In genomic region chr13:28678809-28679208, GRCh38 we compare ENCODE assay signal across 18 cellular contexts. TPM values are rescaled to one million over a fixed set of nuclear protein-coding genes. Genes with fewer than 3 reads are reported as not detected.
A peak's percentile ranks its signal among the peaks of the same experiment; 100 is the strongest.
DNase-seq lines count a peak whose midpoint lies in the region; TF ChIP-seq lines count a peak whose summit lies in the region.
"Had no signal": no experiment of that assay in that cellular context is flagged by ENCODE, and none has a peak within 500 bp of the region (broad histone marks: within the 10 kb centered on the region; RNA-seq: fewer than 3 reads in every experiment).

No MANE protein-coding gene starts in this region.

- no peaks in the 10 kb centered on the region for H3K9me3 ChIP-seq in PC-9 (ENCODE audit: insufficient read depth, low read depth)
- H3K9me3 ChIP-seq: BLaER1, Peyer's patch had no signal

- CTCF ChIA-PET in PC-9 (lab: Charles Lee), result no interaction called here

- intact Hi-C loops in PC-9 (cut with micrococcal nuclease; ENCODE audit: unreplicated experiment), result loop anchor here (1.0 kb wide), 1 partner anchor 117 kb away; no protein-coding TSS in a partner anchor

- no TSS peak for BruUV-seq in PC-9 (replicated peaks; lab: Mats Ljungman, UMichigan)

- H3K27me3 ChIP-seq in PC-9 (ENCODE audit: insufficient read depth, low read depth), result no peaks in the 10 kb centered on the region
- H3K27me3 ChIP-seq: BLaER1, Peyer's patch had no signal

- H4K20me1 ChIP-seq in PC-9 (ENCODE audit: insufficient read depth), result no peaks in the 10 kb centered on the region

- H2AFZ ChIP-seq in PC-9, result no peak overlapping the region

- H3F3A ChIP-seq in PC-9 (ENCODE audit: insufficient read depth, low read depth), result peaks cover 13% of the 10 kb centered on the region

- TF ChIP-seq CTCF in AG09309 (IDR thresholded peaks at IDR 0.05; ENCODE audit: control insufficient read depth, insufficient read depth, low read depth, low read length, missing control alignments) (peak; percentile 21), GM12865 (IDR thresholded peaks at IDR 0.05; ENCODE audit: insufficient read depth, low read depth, low read length, missing control alignments) (peak; percentile 10), fibroblast of mammary gland (conservative IDR thresholded peaks at IDR 0.05; ENCODE audit: control insufficient read depth, insufficient read depth, low read depth, low read length) (peak; percentile 23), PC-9 (conservative IDR thresholded peaks at IDR 0.05) (no peak)

- H3K27ac ChIP-seq in PC-9, result no peak overlapping the region
- H3K27ac ChIP-seq: BLaER1, Peyer's patch had no signal

- H3K9me2 ChIP-seq in PC-9 (ENCODE audit: insufficient read depth), result no peaks in the 10 kb centered on the region

- H3K4me3 ChIP-seq in AG09309 (ENCODE audit: control insufficient read depth, low read depth, low read length), result no peak overlapping the region
- H3K4me3 ChIP-seq in GM12865 (ENCODE audit: low read depth, low read length), result no peak overlapping the region
- no peak overlapping the region for H3K4me3 ChIP-seq in fibroblast of mammary gland (ENCODE audit: control insufficient read depth, low read depth, low read length)
- H3K4me3 ChIP-seq in PC-9, result no peak overlapping the region
- H3K4me3 ChIP-seq: BLaER1, Peyer's patch had no signal

- peaks cover 14% of the 10 kb centered on the region; the same call in 1 of the 2 replicates for H3K36me3 ChIP-seq in PC-9 (ENCODE audit: low read depth)

- H3K79me2 ChIP-seq in PC-9 (ENCODE audit: low read depth), result no peaks in the 10 kb centered on the region

- DNase-seq in AG09309 (ENCODE audit: low read depth) (no peak), GM12865 (ENCODE audit: low read depth) (no peak), RKO (ENCODE audit: low spot score) (peak; percentile 20), fibroblast of mammary gland (ENCODE audit: low read depth) (peak; percentile 13), CD1c-positive myeloid dendritic cell (ENCODE audit: extremely low spot score) (no peak), DMS153 (lab: John Stamatoyannopoulos, UW) (no peak), PC-9 (no peak)
- DNase-seq in effector CD4-positive, alpha-beta T cell, result no peak
- DNase-seq: activated CD4-positive, alpha-beta T cell treated with anti-CD3 and anti-CD28 coated beads for 48 hours; activated naive CD4-positive, alpha-beta T cell treated with Interleukin-2 at 50 U/mL for 16 hours; DMS79 treated with DMSO at 0.1 percent for 48 hours; effector memory CD4-positive, alpha-beta T cell; midbrain; NCI-H187; NCI-H526 treated with DMSO at 0.1 percent for 48 hours; nucleus accumbens; Peyer's patch had no signal

- POLR2A ChIA-PET in PC-9 (lab: Charles Lee; ENCODE audit: unreplicated experiment), result no interaction called here

- no peaks in the 10 kb centered on the region for H3K4me1 ChIP-seq in PC-9 (replicated peaks; ENCODE audit: insufficient read depth)
- H3K4me1 ChIP-seq: BLaER1, Peyer's patch had no signal

- H3K4me2 ChIP-seq in PC-9, result no peak overlapping the region
- H3K4me2 ChIP-seq: BLaER1 had no signal

RNA-seq across cellular contexts. Expression of gene POMP, which starts 19.9 kb away (rescaled TPM):
- 44.2 and 63.7 TPM in 2 replicates for total RNA-seq in PC-9 (2021)

RNA-seq across cellular contexts. Expression of gene SLC46A3, which starts 40.0 kb away (rescaled TPM):
- 0.15 and 0.25 TPM in 2 replicates for total RNA-seq in PC-9 (2021)

Comparison
In these comparisons a context has a peak if more than half of its experiments do, and no peak if none do; other contexts are left out.
1. DNase-seq: peak in RKO (single experiment) and fibroblast of mammary gland (single experiment); none in AG09309 (single experiment), GM12865 (single experiment), CD1c-positive myeloid dendritic cell (single experiment), DMS153 (single experiment), effector CD4-positive, alpha-beta T cell (single experiment) and PC-9 (0 of 2).